ENCODE assay signal across 9 cellular contexts in genomic region chr12:106595268-106595667, GRCh38. TPM values are rescaled to one million over a fixed set of nuclear protein-coding genes. Genes with fewer than 3 reads are reported as not detected.
"Had no signal": no experiment of that assay in that cellular context is flagged by ENCODE, and none has a peak within 500 bp of the region (broad histone marks: within the 10 kb centered on the region; RNA-seq: fewer than 3 reads in every experiment).

No MANE protein-coding gene starts in this region.

- DNase-seq: IMR-90, KBM-7, KG1 had no signal

- H3K36me3 Mint-ChIP-seq: IgD-negative memory B cell had no signal

- H3K4me3 ChIP-seq: K562 had no signal

- H3K27ac ChIP-seq: HL-60 had no signal

- H3K27ac Mint-ChIP-seq: IgD-negative memory B cell had no signal

RNA-seq across cellular contexts. Expression of gene RFX4, which starts 12.5 kb away (rescaled TPM):
- total RNA-seq: HepG2, HT-29, HT1080, IMR-90, K562 had no signal
